Comparison of ENCODE assay signal across 11 cellular contexts in genomic region chrX:121307441-121307840, GRCh38.
DNase-seq lines count a peak whose midpoint lies in the region; ATAC-seq and TF ChIP-seq lines count a peak whose summit lies in the region.
"Had no signal": no experiment of that assay in that cellular context is flagged by ENCODE, and none has a peak within 500 bp of the region (broad histone marks: within the 10 kb centered on the region; RNA-seq: fewer than 3 reads in every experiment).

No MANE protein-coding gene starts in this region.

- ATAC-seq in GM19351 (IDR thresholded peaks at IDR 0.05; ENCODE audit: unreplicated experiment) (peak; percentile 78), HG02938 (IDR thresholded peaks at IDR 0.05; ENCODE audit: unreplicated experiment) (peak; percentile 80)

- no peaks in the 10 kb centered on the region for H3K79me2 ChIP-seq in hepatocyte

- H3K36me3 ChIP-seq in hepatocyte (replicated peaks; ENCODE audit: insufficient read depth, low read depth) = no peaks in the 10 kb centered on the region

- H4K20me1 ChIP-seq in hepatocyte (ENCODE audit: insufficient read depth, poor library complexity, severe bottlenecking) = no peaks in the 10 kb centered on the region

- no peaks in the 10 kb centered on the region for H3K4me1 ChIP-seq in hepatocyte (ENCODE audit: insufficient read depth)

- no peak overlapping the region for H3K27ac ChIP-seq in hepatocyte

- DNase-seq in GM12865 (ENCODE audit: low read depth) (peak; percentile 76), OCI-M1 (lab: John Stamatoyannopoulos, UW) (peak; percentile 20), Kasumi-1 (lab: John Stamatoyannopoulos, UW) (no peak), foreskin melanocyte (no peak), RKO (ENCODE audit: low spot score) (no peak), hepatocyte (ENCODE audit: low spot score) (no peak)
- DNase-seq: NCI-H2029; stimulated activated CD4-positive, alpha-beta T cell treated with anti-CD3 and anti-CD28 coated beads, Interleukin-4, amount 100 ng/mL, for 24 hours; SW 1271 had no signal

- H3K27me3 ChIP-seq in hepatocyte = no peaks in the 10 kb centered on the region

- H2AFZ ChIP-seq in hepatocyte = no peak overlapping the region

- no peaks in the 10 kb centered on the region for H3K9me2 ChIP-seq in hepatocyte (replicated peaks; ENCODE audit: insufficient read depth)

- TF ChIP-seq CTCF in GM12865 (IDR thresholded peaks at IDR 0.05; ENCODE audit: insufficient read depth, low read depth, low read length, missing control alignments) (no peak), hepatocyte (IDR thresholded peaks at IDR 0.05; ENCODE audit: poor library complexity) (no peak)

- no peaks in the 10 kb centered on the region for H3K9me3 ChIP-seq in hepatocyte (ENCODE audit: low read depth)

- H3K4me3 ChIP-seq in GM12865 (ENCODE audit: low read depth, low read length) (no peak overlapping the region), hepatocyte (no peak overlapping the region)

- no peak overlapping the region for H3K4me2 ChIP-seq in hepatocyte

- 75% methylated on average over 3 of the region's 3 CpGs for WGBS in hepatocyte (ENCODE audit: low lambda C conversion rate, missing lambda C conversion rate)

Comparison
In these comparisons a context has a peak if more than half of its experiments do, and no peak if none do; other contexts are left out.
1. DNase-seq: peak in GM12865 (single experiment) and OCI-M1 (single experiment); none in Kasumi-1 (0 of 2), foreskin melanocyte (single experiment), RKO (single experiment) and hepatocyte (single experiment).